ENCODE assay signal across 25 cellular contexts in genomic region chr6:39930540-39930939, GRCh38. TPM values are rescaled to one million over a fixed set of nuclear protein-coding genes. Genes with fewer than 3 reads are reported as not detected.
DNase-seq lines count a peak whose midpoint lies in the region; ATAC-seq and TF ChIP-seq lines count a peak whose summit lies in the region.
"Had no signal": no experiment of that assay in that cellular context is flagged by ENCODE, and none has a peak within 500 bp of the region (broad histone marks: within the 10 kb centered on the region; RNA-seq: fewer than 3 reads in every experiment).

No MANE protein-coding gene starts in this region.

- 0 out of 2 replicates have a peak overlapping the region, but pooled peaks have one; percentile 8 for H3K9ac ChIP-seq in PC-3 (ENCODE audit: low read length)

- H3K79me2 ChIP-seq in PC-3 (ENCODE audit: low read length) = no peaks in the 10 kb centered on the region

- TF ChIP-seq POLR2A in thyroid gland (IDR thresholded peaks at IDR 0.05) = no peak

- TF ChIP-seq CTCF in PC-3 (conservative IDR thresholded peaks at IDR 0.05; ENCODE audit: low read depth, low read length) = no peak
- no peak for TF ChIP-seq CTCF in chondrocyte (IDR thresholded peaks at IDR 0.05)
- no peak for TF ChIP-seq CTCF in neural crest cell (conservative IDR thresholded peaks at IDR 0.05)
- no peak for TF ChIP-seq CTCF in thyroid gland (IDR thresholded peaks at IDR 0.05)

- H3K4me3 ChIP-seq in PC-3 (ENCODE audit: low read length) = peak overlapping the region; percentile 57; the same call in 1 of the 2 replicates
- H3K4me3 ChIP-seq in thyroid gland (replicated peaks in 1 of 3) = no peak overlapping the region
- H3K4me3 ChIP-seq: left lung, mucosa of descending colon, testis had no signal

- no peak for DNase-seq in PC-3
- DNase-seq in chondrocyte (ENCODE audit: low spot score) = no peak
- DNase-seq in neural crest cell (ENCODE audit: low read depth, low spot score) = no peak
- DNase-seq in thyroid gland = no peak
- DNase-seq in glomerular visceral epithelial cell (ENCODE audit: extremely low spot score) = no peak
- no peak for DNase-seq in medulla oblongata (ENCODE audit: extremely low spot score)
- DNase-seq: activated CD4-positive, alpha-beta T cell treated with anti-CD3 and anti-CD28 coated beads, Interleukin-2, amount 50 U/mL, for 1 hour; activated naive CD4-positive, alpha-beta T cell treated with anti-CD3 and anti-CD28 coated beads, Interleukin-2, amount 10 ng/mL, durations not matched to agents 7 days and 5 days; Calu3; immature natural killer cell; left lung; mucosa of descending colon; NCI-H1417 treated with DMSO at 0.1 percent for 48 hours; NCI-H82; posterior cingulate gyrus; testis; WERI-Rb-1 had no signal

- H3K9me3 Mint-ChIP-seq in chondrocyte (ENCODE audit: low read depth) = no peaks in the 10 kb centered on the region
- H3K9me3 Mint-ChIP-seq in neural crest cell = peaks cover 4% of the 10 kb centered on the region
- H3K9me3 Mint-ChIP-seq: central memory CD8-positive, alpha-beta T cell; IgD-negative memory B cell; immature natural killer cell had no signal

- H4K20me1 ChIP-seq in PC-3 (ENCODE audit: low read length) = no peaks in the 10 kb centered on the region

- H3K9me2 ChIP-seq in PC-3 (replicated peaks; ENCODE audit: low read length) = no peaks in the 10 kb centered on the region

- H2AFZ ChIP-seq in PC-3 (ENCODE audit: low read length) = peak overlapping the region; percentile 53; the same call in 1 of the 2 replicates

- H3K4me2 ChIP-seq in PC-3 (ENCODE audit: low read length) = peak overlapping the region; percentile 81

- H3K27me3 ChIP-seq in PC-3 (ENCODE audit: low read length) (no peaks in the 10 kb centered on the region), thyroid gland (no peaks in the 10 kb centered on the region)
- H3K27me3 ChIP-seq: testis had no signal

- ATAC-seq in PC-3 = no peak
- no peak for ATAC-seq in HG03342 (IDR thresholded peaks at IDR 0.05; ENCODE audit: unreplicated experiment)
- ATAC-seq in GM19351 (IDR thresholded peaks at IDR 0.05; ENCODE audit: unreplicated experiment) = no peak
- ATAC-seq: HCT116, left lung, mucosa of descending colon, Right ventricle myocardium inferior had no signal

- H3K27ac Mint-ChIP-seq in chondrocyte (ENCODE audit: unreplicated experiment) = peak overlapping the region; percentile 85
- H3K27ac Mint-ChIP-seq in neural crest cell (ENCODE audit: unreplicated experiment) = no peak overlapping the region
- H3K27ac Mint-ChIP-seq: activated naive CD4-positive, alpha-beta T cell treated with anti-CD3 and anti-CD28 coated beads, Interleukin-2, amount 10 ng/mL, durations not matched to agents 7 days and 5 days; IgD-negative memory B cell; T-helper 2 cell treated with Interferon-gamma antibody and Interleukin-4, amounts not matched to agents 5 μg/mL and 100 μg/mL, for 36 hours had no signal

- H3F3A ChIP-seq in PC-3 (ENCODE audit: low read length, unreplicated experiment) = no peaks in the 10 kb centered on the region

- H3K36me3 Mint-ChIP-seq in chondrocyte (ENCODE audit: low read depth) = peaks cover 12% of the 10 kb centered on the region
- H3K36me3 Mint-ChIP-seq in neural crest cell (ENCODE audit: low read depth) = peaks cover 20% of the 10 kb centered on the region
- H3K36me3 Mint-ChIP-seq: activated naive CD4-positive, alpha-beta T cell treated with anti-CD3 and anti-CD28 coated beads, Interleukin-2, amount 10 ng/mL, durations not matched to agents 7 days and 5 days; IgD-negative memory B cell; immature natural killer cell had no signal

- H3K27ac ChIP-seq in PC-3 (ENCODE audit: low read length) (peak overlapping the region; percentile 81), thyroid gland (peak overlapping the region in 2 of 3 donors; percentile 19 to 31)
- H3K27ac ChIP-seq: C4-2B, left lung, WERI-Rb-1 had no signal

- H3K4me3 Mint-ChIP-seq in chondrocyte (ENCODE audit: unreplicated experiment) (peak overlapping the region; percentile 29), neural crest cell (peak overlapping the region; percentile 16)
- H3K4me3 Mint-ChIP-seq: activated naive CD4-positive, alpha-beta T cell treated with anti-CD3 and anti-CD28 coated beads, Interleukin-2, amount 10 ng/mL, durations not matched to agents 7 days and 5 days; central memory CD8-positive, alpha-beta T cell; IgD-negative memory B cell; immature natural killer cell; T-helper 2 cell treated with Interferon-gamma antibody and Interleukin-4, amounts not matched to agents 5 μg/mL and 100 μg/mL, for 36 hours had no signal

- WGBS in thyroid gland, 2 donors = 86 to 92% methylated on average over 4 of the region's 4 CpGs

- BruUV-seq in PC-3 (replicated peaks; lab: Mats Ljungman, UMichigan) = no TSS peak

- H3K9me3 ChIP-seq in PC-3 (ENCODE audit: low read length) (no peaks in the 10 kb centered on the region), thyroid gland (no peaks in the 10 kb centered on the region)
- H3K9me3 ChIP-seq: left lung, mucosa of descending colon, testis had no signal

- POLR2A ChIA-PET in PC-3 (lab: Charles Lee; ENCODE audit: unreplicated experiment) = interaction anchor here (0.6 kb wide), 1 partner anchor 13 kb away, joined by 3 read pairs; no protein-coding TSS in a partner anchor

- intact Hi-C loops in PC-3 (cut with micrococcal nuclease) (no loop called here), thyroid gland (cut with DNase I) (no loop called here)

- H3K4me1 ChIP-seq in PC-3 (ENCODE audit: insufficient read depth, low read length) (peaks cover 40% of the 10 kb centered on the region), thyroid gland (peaks cover 33 to 57% of the 10 kb centered on the region in 2 donors)

- peaks cover 87% of the 10 kb centered on the region for H3K4me1 Mint-ChIP-seq in chondrocyte (ENCODE audit: low read depth)
- peaks cover 29% of the 10 kb centered on the region for H3K4me1 Mint-ChIP-seq in neural crest cell

- H3K27me3 Mint-ChIP-seq in chondrocyte (ENCODE audit: low read depth) = no peaks in the 10 kb centered on the region
- no peaks in the 10 kb centered on the region for H3K27me3 Mint-ChIP-seq in neural crest cell (ENCODE audit: low read depth)

- CTCF ChIA-PET in PC-3 (lab: Charles Lee) = no interaction called here

- H3K36me3 ChIP-seq in PC-3 (ENCODE audit: low read depth, low read length) (no peaks in the 10 kb centered on the region), thyroid gland (peaks cover under 1 to 5% of the 10 kb centered on the region in 2 donors)

RNA-seq across cellular contexts. Expression of gene MOCS1, which starts 3.7 kb away (rescaled TPM):
- 6.0 and 8.6 TPM in 2 replicates for total RNA-seq in PC-3 (2014; rRNA removed)
- total RNA-seq in chondrocyte = 13.3 to 36.6 TPM (median 35.2 TPM) in 3 replicates
- 15.9 and 18.4 TPM in 2 replicates for total RNA-seq in neural crest cell
- 10 to 100 TPM; 23.4 to 39.8 (median 33.1) TPM for total RNA-seq in thyroid gland
